Comparison of ENCODE assay signal across 8 cellular contexts in genomic region chrX:37060999-37061398, GRCh38. TPM values are rescaled to one million over a fixed set of nuclear protein-coding genes. Genes with fewer than 3 reads are reported as not detected.
DNase-seq lines count a peak whose midpoint lies in the region; TF ChIP-seq lines count a peak whose summit lies in the region.

No MANE protein-coding gene starts in this region.

- in situ Hi-C loops in HAP-1 (cut with MboI; ENCODE audit: low sequenced_read_pairs): no loop called here

- no peaks in the 10 kb centered on the region for H3K4me1 ChIP-seq in HAP-1

- H3K27ac Mint-ChIP-seq in brain (no peak overlapping the region), mesothelial cell of epicardium (no peak overlapping the region)

- H3K9me3 Mint-ChIP-seq in brain (peaks cover 0 to 2% (median 0%) of the 10 kb centered on the region in 5 experiments), mesothelial cell of epicardium (peaks cover 13% of the 10 kb centered on the region)

- no peaks in the 10 kb centered on the region for H3K27me3 ChIP-seq in HAP-1 (ENCODE audit: low read depth)

- H3K9me3 ChIP-seq in HAP-1: no peaks in the 10 kb centered on the region

- H3K4me1 Mint-ChIP-seq in brain (no peaks in the 10 kb centered on the region), mesothelial cell of epicardium (no peaks in the 10 kb centered on the region)

- no peaks in the 10 kb centered on the region for H3K36me3 Mint-ChIP-seq in brain
- no peaks in the 10 kb centered on the region for H3K36me3 Mint-ChIP-seq in mesothelial cell of epicardium

- no peaks in the 10 kb centered on the region for H3K36me3 ChIP-seq in HAP-1 (replicated peaks)

- no peak overlapping the region for H3K4me3 Mint-ChIP-seq in brain
- H3K4me3 Mint-ChIP-seq in mesothelial cell of epicardium: no peak overlapping the region

- peak; percentile 15 for DNase-seq in NCI-H748 (lab: John Stamatoyannopoulos, UW; ENCODE audit: unreplicated experiment)
- DNase-seq in NCI-H748 treated with DMSO at 0.1 percent for 48 hours (lab: John Stamatoyannopoulos, UW): no peak
- DNase-seq in HAP-1 (ENCODE audit: low spot score in 2 of 2): peak; percentile 73 to 79
- peak; percentile 40 for DNase-seq in NCI-H1694 treated with DMSO at 0.1 percent for 48 hours (lab: John Stamatoyannopoulos, UW)
- no peak for DNase-seq in mesothelial cell of epicardium (ENCODE audit: low spot score in 2 of 2, unreplicated experiment in 2 of 2)
- DNase-seq in stimulated activated naive CD4-positive, alpha-beta T cell treated with Interleukin-2 at 50 U/mL for 16 hours (lab: John Stamatoyannopoulos, UW): no peak
- DNase-seq in T1000 (lab: John Stamatoyannopoulos, UW): no peak

- H3K27me3 Mint-ChIP-seq in brain (peaks cover 8% of the 10 kb centered on the region), mesothelial cell of epicardium (ENCODE audit: low read depth) (peaks cover 2% of the 10 kb centered on the region)

- TF ChIP-seq CTCF in brain (conservative IDR thresholded peaks at IDR 0.05): peak; percentile 55 to 67
- TF ChIP-seq CTCF in mesothelial cell of epicardium (IDR thresholded peaks at IDR 0.05; ENCODE audit: unreplicated experiment): peak; percentile 65

- H3K4me3 ChIP-seq in HAP-1: no peak overlapping the region

RNA-seq across cellular contexts. Expression of gene FAM47C, which starts 52.8 kb away (rescaled TPM):
- not detected for polyA plus RNA-seq in brain (ENCODE audit: insufficient read depth, low read depth, low replicate concordance)
- not detected in 3 replicates for total RNA-seq in mesothelial cell of epicardium

Comparison
In these comparisons a context has a peak if more than half of its experiments do, and no peak if none do; other contexts are left out.
1. DNase-seq: peak in NCI-H748 (single experiment), HAP-1 (2 of 2) and NCI-H1694 treated with DMSO at 0.1 percent for 48 hours (single experiment); none in NCI-H748 treated with DMSO at 0.1 percent for 48 hours (single experiment), mesothelial cell of epicardium (0 of 2), stimulated activated naive CD4-positive, alpha-beta T cell treated with Interleukin-2 at 50 U/mL for 16 hours (single experiment) and T1000 (single experiment).